16 cellular contexts compared by ENCODE assay signal in genomic region chr12:68259318-68259940, GRCh38. TPM values are rescaled to one million over a fixed set of nuclear protein-coding genes. Genes with fewer than 3 reads are reported as not detected.
DNase-seq lines count a peak whose midpoint lies in the region; ATAC-seq and TF ChIP-seq lines count a peak whose summit lies in the region.
"Had no signal": no experiment of that assay in that cellular context is flagged by ENCODE, and none has a peak within 500 bp of the region (broad histone marks: within the 10 kb centered on the region; RNA-seq: fewer than 3 reads in every experiment).

No MANE protein-coding gene starts in this region.

- H3K27ac Mint-ChIP-seq in GM23338: peak overlapping the region; percentile 41; the same call in 1 of the 2 replicates
- H3K27ac Mint-ChIP-seq in activated T-cell treated with anti-CD3 and anti-CD28 coated beads, Interleukin-2, amount 50 U/mL, for 72 hours: peak overlapping the region; percentile 34
- H3K27ac Mint-ChIP-seq: progenitor cell of endocrine pancreas had no signal

- no peaks in the 10 kb centered on the region for H3F3A ChIP-seq in GM23338 (replicated peaks; ENCODE audit: low read depth)

- H3K4me3 ChIP-seq in GM23338: no peak overlapping the region
- no peak overlapping the region for H3K4me3 ChIP-seq in foreskin fibroblast (ENCODE audit: low read depth in 1 of 2, low read length in 2 of 2)
- no peak overlapping the region for H3K4me3 ChIP-seq in psoas muscle
- H3K4me3 ChIP-seq: dorsolateral prefrontal cortex, stomach had no signal

- H3K36me3 Mint-ChIP-seq in GM23338 (ENCODE audit: low read depth): no peaks in the 10 kb centered on the region
- no peaks in the 10 kb centered on the region for H3K36me3 Mint-ChIP-seq in activated T-cell treated with anti-CD3 and anti-CD28 coated beads, Interleukin-2, amount 50 U/mL, for 72 hours (ENCODE audit: insufficient read depth in 2 of 2)

- H3K36me3 ChIP-seq in GM23338 (ENCODE audit: insufficient read depth) (no peaks in the 10 kb centered on the region), psoas muscle (ENCODE audit: insufficient read depth in 1 of 2, low read depth in 1 of 2) (no peaks in the 10 kb centered on the region)
- H3K36me3 ChIP-seq: stomach had no signal

- H3K4me1 Mint-ChIP-seq in GM23338: peaks cover 12% of the 10 kb centered on the region
- H3K4me1 Mint-ChIP-seq in activated T-cell treated with anti-CD3 and anti-CD28 coated beads, Interleukin-2, amount 50 U/mL, for 72 hours (ENCODE audit: low read depth): peaks cover 52% of the 10 kb centered on the region

- H4K20me1 ChIP-seq in GM23338 (replicated peaks; ENCODE audit: insufficient read depth): no peaks in the 10 kb centered on the region

- H3K9me3 Mint-ChIP-seq in GM23338: no peaks in the 10 kb centered on the region
- no peaks in the 10 kb centered on the region for H3K9me3 Mint-ChIP-seq in activated T-cell treated with anti-CD3 and anti-CD28 coated beads, Interleukin-2, amount 50 U/mL, for 72 hours

- peaks cover 4% of the 10 kb centered on the region; the same call in 1 of the 2 replicates for H3K9me2 ChIP-seq in GM23338 (ENCODE audit: insufficient read depth)

- no peak overlapping the region for H3K4me3 Mint-ChIP-seq in GM23338
- H3K4me3 Mint-ChIP-seq in activated T-cell treated with anti-CD3 and anti-CD28 coated beads, Interleukin-2, amount 50 U/mL, for 72 hours: peak overlapping the region; percentile 11 to 27

- 73 to 85% (median 82%) methylated on average over 3 of the region's 3 CpGs for WGBS in psoas muscle, 3 donors

- in situ Hi-C loops in Caki2 (cut with HindIII; ENCODE audit: low pct_unique_long_range_greater_than_20kb, low sequenced_read_pairs): no loop called here

- no peaks in the 10 kb centered on the region for H3K27me3 Mint-ChIP-seq in GM23338 (ENCODE audit: insufficient read depth, low read depth, poor library complexity)
- peaks cover 54% of the 10 kb centered on the region for H3K27me3 Mint-ChIP-seq in activated T-cell treated with anti-CD3 and anti-CD28 coated beads, Interleukin-2, amount 50 U/mL, for 72 hours (ENCODE audit: low read depth)

- no peak overlapping the region for H3K4me2 ChIP-seq in GM23338
- H3K4me2 ChIP-seq: KMS-11 had no signal

- intact Hi-C loops in sciatic nerve (cut with DNase I): no loop called here
- intact Hi-C loops in psoas muscle (cut with DNase I): no loop called here

- no peak overlapping the region for H2AFZ ChIP-seq in GM23338

- H3K27ac ChIP-seq in GM23338 (ENCODE audit: low read depth) (no peak overlapping the region), psoas muscle (no peak overlapping the region)
- H3K27ac ChIP-seq: dorsolateral prefrontal cortex, KMS-11, stomach had no signal

- H3K4me1 ChIP-seq in GM23338 (ENCODE audit: insufficient read depth) (peaks cover 20% of the 10 kb centered on the region), psoas muscle (no peaks in the 10 kb centered on the region)
- H3K4me1 ChIP-seq: stomach had no signal

- no peak for ATAC-seq in GM23338
- ATAC-seq in activated T-cell treated with anti-CD3 and anti-CD28 coated beads, Interleukin-2, amount 50 U/mL, for 72 hours (replicated peaks in 1 of 2): peak; percentile 88
- ATAC-seq in sciatic nerve: no peak
- no peak for ATAC-seq in psoas muscle

- no peaks in the 10 kb centered on the region for H3K27me3 ChIP-seq in GM23338 (ENCODE audit: insufficient read depth)
- no peaks in the 10 kb centered on the region for H3K27me3 ChIP-seq in psoas muscle (ENCODE audit: insufficient read depth in 3 of 3, low read length in 2 of 3)
- H3K27me3 ChIP-seq: stomach had no signal

- no peaks in the 10 kb centered on the region for H3K79me2 ChIP-seq in GM23338 (replicated peaks; ENCODE audit: insufficient read depth)

- no peak for TF ChIP-seq CTCF in GM23338 (conservative IDR thresholded peaks at IDR 0.05; ENCODE audit: low read depth in 2 of 2)
- TF ChIP-seq CTCF in foreskin fibroblast (IDR thresholded peaks at IDR 0.05; ENCODE audit: low read depth, low read length): no peak
- TF ChIP-seq CTCF in psoas muscle (IDR thresholded peaks at IDR 0.05): no peak

- H3K9me3 ChIP-seq in psoas muscle: no peaks in the 10 kb centered on the region
- H3K9me3 ChIP-seq: stomach had no signal

- peak; percentile 35 for DNase-seq in Caki2 (ENCODE audit: low read depth)
- no peak for DNase-seq in GM23338 (ENCODE audit: low spot score)
- peak; percentile 68 to 70 for DNase-seq in activated T-cell treated with anti-CD3 and anti-CD28 coated beads, Interleukin-2, amount 50 U/mL, for 72 hours
- peak; percentile 60 to 71 for DNase-seq in foreskin fibroblast
- no peak for DNase-seq in sciatic nerve (ENCODE audit: low spot score)
- no peak for DNase-seq in psoas muscle
- DNase-seq in effector CD8-positive, alpha-beta T cell (lab: John Stamatoyannopoulos, UW): no peak
- DNase-seq in NCI-H1048 (lab: John Stamatoyannopoulos, UW): no peak
- DNase-seq: activated CD4-positive, CD25-positive, alpha-beta regulatory T cell; DMS53; dorsolateral prefrontal cortex; left cardiac atrium; NCI-H774; stomach had no signal

TF ChIP-seq in GM23338, 12 proteins besides CTCF, POLR2A, EP300 and RAD21 (continues in another document):
- TF ChIP-seq EZH2phosphoT487 (IDR thresholded peaks at IDR 0.05; ENCODE audit: unreplicated experiment): no peak
- no peak for TF ChIP-seq STAT1 (IDR thresholded peaks at IDR 0.05; ENCODE audit: unreplicated experiment)
- TF ChIP-seq NANOG (IDR thresholded peaks at IDR 0.05; ENCODE audit: borderline replicate concordance): no peak
- TF ChIP-seq JUNB (IDR thresholded peaks at IDR 0.05; ENCODE audit: unreplicated experiment): no peak
- TF ChIP-seq POLR2AphosphoS5 (IDR thresholded peaks at IDR 0.05; ENCODE audit: low read depth): no peak

RNA-seq across cellular contexts. Expression of gene IL22, which starts 6.0 kb away (rescaled TPM):
- not detected in 2 replicates for total RNA-seq in Caki2 (2014; rRNA removed; shearing (Covaris generic); ENCODE audit: low replicate concordance)
- not detected in 2 replicates for total RNA-seq in GM23338 (2014; rRNA removed; shearing (Covaris generic))
- polyA plus RNA-seq in GM23338 (2016; fragmentation: Nextera tagmentation; extraction: Ambion mirVana) (not detected in 2 replicates), psoas muscle (not detected)
- total RNA-seq in activated T-cell treated with anti-CD3 and anti-CD28 coated beads, Interleukin-2, amount 50 U/mL, for 72 hours: 1 to 10 TPM in 1 of 2 donors, under 1 TPM in 1; 0.89 to 5.4 TPM
- total RNA-seq in sciatic nerve (not detected), psoas muscle (not detected)
- total RNA-seq: dorsolateral prefrontal cortex, left cardiac atrium, progenitor cell of endocrine pancreas, stomach had no signal

RNA-seq across cellular contexts. Expression of gene IL26, which starts 33.8 kb away (rescaled TPM):
- not detected in 2 replicates for total RNA-seq in Caki2 (2014; rRNA removed; shearing (Covaris generic); ENCODE audit: low replicate concordance)
- not detected in 2 replicates for total RNA-seq in GM23338 (2014; rRNA removed; shearing (Covaris generic))
- polyA plus RNA-seq in GM23338 (2016; fragmentation: Nextera tagmentation; extraction: Ambion mirVana): not detected in 2 replicates
- total RNA-seq in activated T-cell treated with anti-CD3 and anti-CD28 coated beads, Interleukin-2, amount 50 U/mL, for 72 hours: 1 to 10 TPM in 1 of 2 donors, under 1 TPM in 1; 0.53 to 1.6 TPM
- total RNA-seq in sciatic nerve: not detected
- not detected for total RNA-seq in psoas muscle
- polyA plus RNA-seq in psoas muscle: not detected
- total RNA-seq: left cardiac atrium, progenitor cell of endocrine pancreas, stomach had no signal
- polyA plus RNA-seq: stomach had no signal

Comparison
In these comparisons a context has a peak if more than half of its experiments do, and no peak if none do; other contexts are left out.
1. DNase-seq: peak in Caki2 (single experiment), activated T-cell treated with anti-CD3 and anti-CD28 coated beads, Interleukin-2, amount 50 U/mL, for 72 hours (2 of 2) and foreskin fibroblast (2 of 2); none in GM23338 (single experiment), sciatic nerve (single experiment), psoas muscle (0 of 2), effector CD8-positive, alpha-beta T cell (single experiment) and NCI-H1048 (single experiment).
2. ATAC-seq: peak in activated T-cell treated with anti-CD3 and anti-CD28 coated beads, Interleukin-2, amount 50 U/mL, for 72 hours (2 of 2); none in GM23338 (single experiment), sciatic nerve (single experiment) and psoas muscle (0 of 4).